15 cellular contexts compared by ENCODE assay signal in the genomic region with DNA sequence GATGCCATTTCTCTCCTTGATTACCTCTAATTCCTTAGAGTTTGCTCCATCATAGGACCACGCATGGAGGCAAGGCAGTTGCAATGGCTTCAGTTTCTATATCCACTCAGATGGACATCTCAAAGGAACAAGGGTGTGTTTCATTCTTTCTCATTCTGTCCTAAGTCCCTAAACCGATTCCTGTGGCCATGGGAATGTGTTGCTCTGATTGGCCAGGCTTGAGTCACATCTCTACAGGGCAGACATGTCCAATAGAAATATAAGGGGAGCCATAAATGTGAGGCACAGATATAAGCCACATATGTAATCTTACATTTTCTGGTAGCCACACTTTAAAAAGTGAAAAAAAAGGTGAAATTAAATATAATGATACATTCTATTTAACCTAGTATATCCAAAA.
"Had no signal": no experiment of that assay in that cellular context is flagged by ENCODE, and none has a peak within 500 bp of the region (broad histone marks: within the 10 kb centered on the region; RNA-seq: fewer than 3 reads in every experiment).

No MANE protein-coding gene starts in this region.

- H3K79me2 ChIP-seq: parathyroid adenoma had no signal

- H3K36me3 ChIP-seq: ascending aorta, brain microvascular endothelial cell, left ventricle myocardium inferior, upper lobe of right lung had no signal

- H3K4me1 Mint-ChIP-seq: nephron had no signal

- H3K27ac ChIP-seq: ascending aorta, brain microvascular endothelial cell, left ventricle myocardium inferior, parathyroid adenoma, skin epidermis, upper lobe of right lung, VCaP had no signal

- H3K27me3 ChIP-seq: ascending aorta, upper lobe of right lung had no signal

- DNase-seq: activated CD4-positive, CD25-positive, alpha-beta regulatory T cell treated with anti-CD3 and anti-CD28 coated beads, Interleukin-2, amount 50 U/mL, for 72 hours; effector CD8-positive, alpha-beta T cell; left ventricle myocardium inferior; upper lobe of right lung had no signal

- H3K9me3 Mint-ChIP-seq: activated CD4-positive, alpha-beta T cell treated with anti-CD3 and anti-CD28 coated beads, Interleukin-2, amount 10 ng/mL, durations not matched to agents 7 days and 5 days; activated CD8-positive, alpha-beta T cell treated with anti-CD3 and anti-CD28 coated beads for 36 hours; activated naive CD4-positive, alpha-beta T cell treated with anti-CD3 and anti-CD28 coated beads, Interleukin-2, amount 50 U/mL, for 72 hours; activated T-helper 1 cell treated with anti-CD3 and anti-CD28 coated beads, Interleukin-12 subunit alpha, Interleukin-12 subunit beta, Interleukin-2, Interleukin-4 antibody, amounts not matched to agents 30 ng/mL and 10 ng/mL and 1 ng/mL, durations not matched to agents 14 hours and 24 hours and 36 hours; immature natural killer cell; nephron had no signal

- H3K4me3 Mint-ChIP-seq: activated CD4-positive, alpha-beta T cell treated with anti-CD3 and anti-CD28 coated beads, Interleukin-2, amount 10 ng/mL, durations not matched to agents 7 days and 5 days; activated CD8-positive, alpha-beta T cell treated with anti-CD3 and anti-CD28 coated beads for 36 hours; activated T-helper 1 cell treated with anti-CD3 and anti-CD28 coated beads, Interleukin-12 subunit alpha, Interleukin-12 subunit beta, Interleukin-2, Interleukin-4 antibody, amounts not matched to agents 30 ng/mL and 10 ng/mL and 1 ng/mL, durations not matched to agents 14 hours and 24 hours and 36 hours; immature natural killer cell; nephron had no signal

- H2AFZ ChIP-seq: parathyroid adenoma had no signal

- H3K4me1 ChIP-seq: ascending aorta, parathyroid adenoma had no signal

- H3K36me3 Mint-ChIP-seq: activated naive CD4-positive, alpha-beta T cell treated with anti-CD3 and anti-CD28 coated beads, Interleukin-2, amount 50 U/mL, for 72 hours; immature natural killer cell had no signal

- H3K9ac ChIP-seq: parathyroid adenoma had no signal

- H3K4me3 ChIP-seq: ascending aorta, left ventricle myocardium inferior, skin epidermis, upper lobe of right lung had no signal

- H3K27me3 Mint-ChIP-seq: activated CD4-positive, alpha-beta T cell treated with anti-CD3 and anti-CD28 coated beads, Interleukin-2, amount 10 ng/mL, durations not matched to agents 7 days and 5 days; activated CD8-positive, alpha-beta T cell treated with anti-CD3 and anti-CD28 coated beads for 36 hours had no signal

- H3K9me3 ChIP-seq: ascending aorta, left ventricle myocardium inferior, upper lobe of right lung had no signal

- H3K27ac Mint-ChIP-seq: activated naive CD4-positive, alpha-beta T cell treated with anti-CD3 and anti-CD28 coated beads, Interleukin-2, amount 50 U/mL, for 72 hours; nephron had no signal
